Comparison of ENCODE assay signal across 14 cellular contexts in genomic region chr14:61334197-61334701, GRCh38.
DNase-seq lines count a peak whose midpoint lies in the region; ATAC-seq lines count a peak whose summit lies in the region.
"Had no signal": no experiment of that assay in that cellular context is flagged by ENCODE, and none has a peak within 500 bp of the region (broad histone marks: within the 10 kb centered on the region; RNA-seq: fewer than 3 reads in every experiment).

No MANE protein-coding gene starts in this region.

- H3K27me3 Mint-ChIP-seq in stimulated activated memory B cell treated with anti-CD40 and anti-IgM and Interleukin-4, amounts not matched to agents 10 μg/mL and 1 μg/mL and 100 μg/mL, for 72 hours = no peaks in the 10 kb centered on the region

- no peak overlapping the region for H3K4me3 Mint-ChIP-seq in stimulated activated memory B cell treated with anti-CD40 and anti-IgM and Interleukin-4, amounts not matched to agents 10 μg/mL and 1 μg/mL and 100 μg/mL, for 72 hours

- H3K27ac Mint-ChIP-seq in stimulated activated memory B cell treated with anti-CD40 and anti-IgM and Interleukin-4, amounts not matched to agents 10 μg/mL and 1 μg/mL and 100 μg/mL, for 72 hours = no peak overlapping the region

- H3K9me3 Mint-ChIP-seq in stimulated activated memory B cell treated with anti-CD40 and anti-IgM and Interleukin-4, amounts not matched to agents 10 μg/mL and 1 μg/mL and 100 μg/mL, for 72 hours = no peaks in the 10 kb centered on the region

- ATAC-seq in activated CD4-positive, CD25-positive, alpha-beta regulatory T cell treated with anti-CD3 and anti-CD28 coated beads, Interleukin-2, amount 50 U/mL, for 24 hours = peak; percentile 5 to 11
- peak; percentile 18 for ATAC-seq in stimulated activated memory B cell treated with anti-CD40 and anti-IgM and Interleukin-4, amounts not matched to agents 10 μg/mL and 1 μg/mL and 100 μg/mL, for 72 hours

- no peaks in the 10 kb centered on the region for H3K36me3 Mint-ChIP-seq in stimulated activated memory B cell treated with anti-CD40 and anti-IgM and Interleukin-4, amounts not matched to agents 10 μg/mL and 1 μg/mL and 100 μg/mL, for 72 hours

- H3K4me1 Mint-ChIP-seq in stimulated activated memory B cell treated with anti-CD40 and anti-IgM and Interleukin-4, amounts not matched to agents 10 μg/mL and 1 μg/mL and 100 μg/mL, for 72 hours = peaks cover 8% of the 10 kb centered on the region

- no peak for DNase-seq in activated CD4-positive, CD25-positive, alpha-beta regulatory T cell (lab: John Stamatoyannopoulos, UW)
- peak; percentile 42 to 44 for DNase-seq in activated CD4-positive, alpha-beta T cell treated with anti-CD3 and anti-CD28 coated beads, Interleukin-2, amount 50 U/mL, for 4 hours
- DNase-seq in ecto neural progenitor cell (ENCODE audit: low spot score) = peak; percentile 49
- DNase-seq in effector CD4-positive, alpha-beta T cell = no peak
- DNase-seq in LoVo (ENCODE audit: low spot score) = no peak
- no peak for DNase-seq in NCI-H82 treated with DMSO at 0.1 percent for 48 hours (lab: John Stamatoyannopoulos, UW; ENCODE audit: unreplicated experiment)
- DNase-seq: activated CD8-positive, alpha-beta memory T cell treated with anti-CD3 and anti-CD28 coated beads, Interleukin-2, amount 50 U/mL, for 4 hours; Caco-2; hypothalamus; IMR-90; NCI-H524 treated with DMSO at 0.1 percent for 48 hours; T1000 had no signal

Comparison
In these comparisons a context has a peak if more than half of its experiments do, and no peak if none do; other contexts are left out.
1. DNase-seq: peak in activated CD4-positive, alpha-beta T cell treated with anti-CD3 and anti-CD28 coated beads, Interleukin-2, amount 50 U/mL, for 4 hours (2 of 2) and ecto neural progenitor cell (single experiment); none in activated CD4-positive, CD25-positive, alpha-beta regulatory T cell (0 of 4), effector CD4-positive, alpha-beta T cell (single experiment), LoVo (single experiment) and NCI-H82 treated with DMSO at 0.1 percent for 48 hours (single experiment).